8 cellular contexts compared by ENCODE assay signal in genomic region chr3:187012609-187013051, GRCh38.
DNase-seq lines count a peak whose midpoint lies in the region; ATAC-seq and TF ChIP-seq lines count a peak whose summit lies in the region.

No MANE protein-coding gene starts in this region.

- intact Hi-C loops in CD4-positive, alpha-beta memory T cell (cut with micrococcal nuclease) = loop anchor here (1.0 kb wide), 1 partner anchor 15 kb away; no protein-coding TSS in a partner anchor
- intact Hi-C loops in OCI-LY7 (cut with micrococcal nuclease; ENCODE audit: unreplicated experiment) = loop anchor here (1.0 to 5.0 kb wide), 3 partner anchors 12 to 125 kb away; partner anchors contain the start of gene RPL39L

- H3K4me2 ChIP-seq in OCI-LY7 (ENCODE audit: low read length) = peak overlapping the region; percentile 87

- no peaks in the 10 kb centered on the region for H3K9me2 ChIP-seq in OCI-LY7 (ENCODE audit: insufficient read depth, low read length)

- TF ChIP-seq CTCF in OCI-LY7 (conservative IDR thresholded peaks at IDR 0.05; ENCODE audit: low read length) (no peak), omental fat pad (IDR thresholded peaks at IDR 0.05) (no peak)

- H3K27ac ChIP-seq in CD4-positive, alpha-beta memory T cell (ENCODE audit: low read depth, low read length) = peak overlapping the region; percentile 41
- peak overlapping the region; percentile 98 for H3K27ac ChIP-seq in OCI-LY7 (ENCODE audit: low read depth, low read length, poor library complexity, severe bottlenecking)
- H3K27ac ChIP-seq in caudate nucleus (ENCODE audit: low read depth, low read length) = peak overlapping the region; percentile 77

- H3K4me1 ChIP-seq in CD4-positive, alpha-beta memory T cell (ENCODE audit: insufficient read depth, low read length) = peaks cover 63% of the 10 kb centered on the region
- peaks cover 95% of the 10 kb centered on the region for H3K4me1 ChIP-seq in OCI-LY7 (ENCODE audit: insufficient read depth, low read length, poor library complexity, severe bottlenecking)

- H3K4me3 Mint-ChIP-seq in CD4-positive, alpha-beta memory T cell = peak overlapping the region; percentile 37 to 88 (median 83)

- CTCF ChIA-PET in CD4-positive, alpha-beta memory T cell (lab: Charles Lee; ENCODE audit: partially characterized antibody) = interaction anchor here (1.0 to 2.0 kb wide), 2 partner anchors 14 to 81 kb away, joined by 4 to 11 read pairs; no protein-coding TSS in a partner anchor
- CTCF ChIA-PET in OCI-LY7 (lab: Charles Lee; ENCODE audit: unreplicated experiment) = interaction anchor here (1.1 to 1.4 kb wide), 2 partner anchors 11 kb away, joined by 3 to 5 read pairs; no protein-coding TSS in a partner anchor

- H3K27me3 ChIP-seq in CD4-positive, alpha-beta memory T cell (ENCODE audit: insufficient read depth, low read length) = no peaks in the 10 kb centered on the region

- peaks cover 36 to 69% (median 53%) of the 10 kb centered on the region in 4 donors for H3K4me1 Mint-ChIP-seq in CD4-positive, alpha-beta memory T cell

- H3K9me3 ChIP-seq in CD4-positive, alpha-beta memory T cell (ENCODE audit: control insufficient read depth in 1 of 2, low read length in 2 of 2) = no peaks in the 10 kb centered on the region
- H3K9me3 ChIP-seq in OCI-LY7 (ENCODE audit: low read length) = no peaks in the 10 kb centered on the region; the same call in 1 of the 2 replicates

- H3K36me3 ChIP-seq in CD4-positive, alpha-beta memory T cell (ENCODE audit: insufficient read depth, low read length) = peaks cover 10% of the 10 kb centered on the region
- H3K36me3 ChIP-seq in OCI-LY7 (ENCODE audit: insufficient read depth, low read length) = peaks cover 73% of the 10 kb centered on the region

- H2AFZ ChIP-seq in OCI-LY7 (ENCODE audit: low read length) = no peak overlapping the region

- in situ Hi-C loops in G401 (cut with HindIII; ENCODE audit: low sequenced_read_pairs) = no loop called here

- ATAC-seq in omental fat pad (ENCODE audit: low FRiP score) (peak; percentile 61), GM19463 (IDR thresholded peaks at IDR 0.05; ENCODE audit: unreplicated experiment) (no peak)

- peak; percentile 33 to 74 (median 54) for DNase-seq in CD4-positive, alpha-beta memory T cell
- DNase-seq in OCI-LY7 (ENCODE audit: low spot score) (peak; percentile 72), caudate nucleus (lab: John Stamatoyannopoulos, UW) (no peak), omental fat pad (ENCODE audit: low spot score) (no peak), G401 (ENCODE audit: low spot score) (no peak), middle frontal gyrus (ENCODE audit: extremely low spot score, low spot score) (no peak), NCI-H146 (lab: John Stamatoyannopoulos, UW) (no peak)

- H3K4me3 ChIP-seq in CD4-positive, alpha-beta memory T cell (ENCODE audit: low read length in 2 of 2) = peak overlapping the region in 1 of 2 donors; percentile 8
- H3K4me3 ChIP-seq in OCI-LY7 (ENCODE audit: low read depth, low read length, poor library complexity, severe bottlenecking) = peak overlapping the region; percentile 30

- no peaks in the 10 kb centered on the region for H4K20me1 ChIP-seq in OCI-LY7 (ENCODE audit: insufficient read depth, low read length)

- peaks cover 99% of the 10 kb centered on the region for H3K79me2 ChIP-seq in OCI-LY7 (ENCODE audit: insufficient read depth, low read depth, low read length)

- peaks cover 32 to 34% of the 10 kb centered on the region in 2 donors for H3K36me3 Mint-ChIP-seq in CD4-positive, alpha-beta memory T cell

- BruUV-seq in OCI-LY7 (replicated peaks; lab: Mats Ljungman, UMichigan) = no TSS peak

- no peaks in the 10 kb centered on the region for H3K27me3 Mint-ChIP-seq in CD4-positive, alpha-beta memory T cell

- peaks cover 0 to 8% (median 0%) of the 10 kb centered on the region in 8 donors for H3K9me3 Mint-ChIP-seq in CD4-positive, alpha-beta memory T cell

- H3K27ac Mint-ChIP-seq in CD4-positive, alpha-beta memory T cell = peak overlapping the region; percentile 82 to 97 (median 96)

- POLR2A ChIA-PET in CD4-positive, alpha-beta memory T cell (lab: Charles Lee; ENCODE audit: partially characterized antibody) = interaction anchor here (1.4 kb wide), 2 partner anchors 14 to 81 kb away, joined by 5 to 10 read pairs; no protein-coding TSS in a partner anchor
- POLR2A ChIA-PET in OCI-LY7 (lab: Charles Lee) = interaction anchor here (0.7 to 3.5 kb wide), 13 partner anchors 8 to 733 kb away, joined by 3 to 23 read pairs (median 6); partner anchors contain the start of genes BCL6 and RPL39L

Comparison
In these comparisons a context has a peak if more than half of its experiments do, and no peak if none do; other contexts are left out.
1. DNase-seq: peak in CD4-positive, alpha-beta memory T cell (5 of 5) and OCI-LY7 (single experiment); none in caudate nucleus (0 of 61), omental fat pad (single experiment), G401 (single experiment), middle frontal gyrus (single experiment) and NCI-H146 (single experiment).
2. H3K27ac ChIP-seq: peak in every context shown above with its lines; median percentile 98 in OCI-LY7; 77 in caudate nucleus; 41 in CD4-positive, alpha-beta memory T cell.